ENCODE assay signal across 23 cellular contexts in the genomic region with DNA sequence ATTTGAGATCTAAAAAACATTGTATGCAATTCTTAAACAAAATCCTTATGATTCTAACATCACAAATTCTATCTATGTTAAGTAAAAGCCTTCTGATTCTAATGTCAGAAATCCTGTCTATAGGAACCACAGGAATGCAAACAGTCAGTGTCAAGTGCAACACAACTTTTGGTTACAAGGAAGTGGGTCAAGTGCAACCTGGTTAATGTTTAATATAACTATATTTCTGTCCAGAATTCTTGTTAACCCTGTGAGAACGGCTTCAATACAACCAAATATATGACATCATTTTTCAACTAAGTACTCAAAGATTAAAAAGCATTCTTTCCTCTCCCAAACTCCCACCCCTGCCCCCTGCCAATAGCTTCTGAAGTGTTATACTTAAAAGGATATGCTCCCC.
A peak's percentile ranks its signal among the peaks of the same experiment; 100 is the strongest.
DNase-seq lines count a peak whose midpoint lies in the region; ATAC-seq and TF ChIP-seq lines count a peak whose summit lies in the region.
"Had no signal": no experiment of that assay in that cellular context is flagged by ENCODE, and none has a peak within 500 bp of the region (broad histone marks: within the 10 kb centered on the region; RNA-seq: fewer than 3 reads in every experiment).

No MANE protein-coding gene starts in this region.

- H3K9me3 ChIP-seq in body of pancreas (no peaks in the 10 kb centered on the region), left lung (no peaks in the 10 kb centered on the region), upper lobe of right lung (no peaks in the 10 kb centered on the region), MG63 (no peaks in the 10 kb centered on the region)
- H3K9me3 ChIP-seq: spleen, transverse colon had no signal

- 7 to 13% methylated on average over 1 of the region's 1 CpG for WGBS in body of pancreas, 2 donors

- no peak overlapping the region for H3K27ac ChIP-seq in body of pancreas
- no peak overlapping the region for H3K27ac ChIP-seq in left lung
- H3K27ac ChIP-seq in upper lobe of right lung = no peak overlapping the region
- H3K27ac ChIP-seq: spleen, WERI-Rb-1 had no signal

- intact Hi-C loops in body of pancreas (cut with DNase I) = no loop called here
- intact Hi-C loops in left lung (cut with DNase I) = no loop called here
- intact Hi-C loops in upper lobe of right lung (cut with DNase I) = no loop called here

- no peak for TF ChIP-seq POLR2A in body of pancreas (IDR thresholded peaks at IDR 0.05)

- H3K36me3 ChIP-seq in body of pancreas (replicated peaks in 1 of 2; ENCODE audit: insufficient read depth in 1 of 2, low read depth in 2 of 2) (no peaks in the 10 kb centered on the region), left lung (no peaks in the 10 kb centered on the region), upper lobe of right lung (no peaks in the 10 kb centered on the region), MG63 (no peaks in the 10 kb centered on the region)
- H3K36me3 ChIP-seq: spleen, transverse colon, WERI-Rb-1 had no signal

- ATAC-seq in body of pancreas (peak; percentile 62), left lung (peak; percentile 80), upper lobe of right lung (peak; percentile 75), GM19328 (IDR thresholded peaks at IDR 0.05; ENCODE audit: unreplicated experiment) (no peak)
- ATAC-seq: activated naive CD8-positive, alpha-beta T cell treated with anti-CD3 and anti-CD28 coated beads, Interleukin-2, amount 50 U/mL, for 24 hours had no signal

- H3K4me3 ChIP-seq in body of pancreas (no peak overlapping the region), left lung (no peak overlapping the region), upper lobe of right lung (no peak overlapping the region), MG63 (no peak overlapping the region)
- H3K4me3 ChIP-seq: spleen had no signal

- DNase-seq in EL (peak; percentile 25), body of pancreas (peak in 1 of 4 donors; percentile 7), left lung (no peak), upper lobe of right lung (no peak), MG63 (no peak), pons (ENCODE audit: low spot score) (no peak)
- DNase-seq: activated CD4-positive, alpha-beta T cell treated with anti-CD3 and anti-CD28 coated beads for 48 hours; activated gamma-delta T cell treated with Interleukin-2 at 50 U/mL for 16 hours; activated naive CD8-positive, alpha-beta T cell treated with anti-CD3 and anti-CD28 coated beads, Interleukin-2, amount 50 U/mL, for 24 hours; activated T-cell treated with anti-CD3 and anti-CD28 coated beads, Interleukin-2, amount 50 U/mL, for 24 hours; glutamatergic neuron; kidney; naive B cell; NCI-H1048; NCI-H1694 treated with DMSO at 0.1 percent for 48 hours; NCI-H510A treated with DMSO at 0.1 percent for 48 hours; NK-92 treated with Interleukin-12 subunit alpha and Interleukin-12 subunit beta, amount 100 ng/mL, for 24 hours; SHP77; spleen; T1000; transverse colon; WERI-Rb-1 had no signal

- peaks cover 20% of the 10 kb centered on the region for H3K4me1 ChIP-seq in body of pancreas
- H3K4me1 ChIP-seq in left lung = no peaks in the 10 kb centered on the region
- H3K4me1 ChIP-seq in upper lobe of right lung = no peaks in the 10 kb centered on the region
- H3K4me1 ChIP-seq: spleen had no signal

- H3K27me3 ChIP-seq in body of pancreas (no peaks in the 10 kb centered on the region), left lung (no peaks in the 10 kb centered on the region), upper lobe of right lung (no peaks in the 10 kb centered on the region), MG63 (no peaks in the 10 kb centered on the region)
- H3K27me3 ChIP-seq: spleen, transverse colon had no signal

- TF ChIP-seq CTCF in body of pancreas (IDR thresholded peaks at IDR 0.05) (no peak), left lung (IDR thresholded peaks at IDR 0.05) (no peak), upper lobe of right lung (IDR thresholded peaks at IDR 0.05) (no peak)
